In genomic region chr7:1901431-1902210, GRCh38 we compare ENCODE assay signal across 18 cellular contexts.
DNase-seq lines count a peak whose midpoint lies in the region; ATAC-seq and TF ChIP-seq lines count a peak whose summit lies in the region.
"Had no signal": no experiment of that assay in that cellular context is flagged by ENCODE, and none has a peak within 500 bp of the region (broad histone marks: within the 10 kb centered on the region; RNA-seq: fewer than 3 reads in every experiment).

No MANE protein-coding gene starts in this region.

- DNase-seq in NCI-H1417 (lab: John Stamatoyannopoulos, UW) (peak in 2 of 3 experiments; percentile 47 to 76), NCI-H1417 treated with DMSO at 0.1 percent for 48 hours (lab: John Stamatoyannopoulos, UW) (no peak), CD14-positive monocyte (ENCODE audit: low spot score) (peak; percentile 36), glutamatergic neuron (peak; percentile 11), psoas muscle (peak; percentile 10 to 39), dermis blood vessel endothelial cell (no peak), NAMALWA (ENCODE audit: low spot score) (no peak)
- DNase-seq: C1 segment of cervical spinal cord, Caco-2, DMS53, H9, IMR-90, NCI-H1436 treated with DMSO at 0.1 percent for 48 hours, NCI-H2081 treated with DMSO at 0.1 percent for 48 hours, NCI-H526 treated with DMSO at 0.1 percent for 48 hours, RPMI8226 had no signal

- no peaks in the 10 kb centered on the region for H3K27me3 ChIP-seq in psoas muscle (ENCODE audit: insufficient read depth in 3 of 3, low read length in 2 of 3)

- no peaks in the 10 kb centered on the region for H3K4me1 Mint-ChIP-seq in CD14-positive monocyte
- H3K4me1 Mint-ChIP-seq in glutamatergic neuron (ENCODE audit: low read depth, unreplicated experiment) = peaks cover 2% of the 10 kb centered on the region

- H3K36me3 ChIP-seq in psoas muscle (ENCODE audit: insufficient read depth in 1 of 2, low read depth in 1 of 2) = peaks cover 0 to 3% of the 10 kb centered on the region in 2 donors

- no peak for ATAC-seq in psoas muscle
- no peak for ATAC-seq in HG02884 (IDR thresholded peaks at IDR 0.05; ENCODE audit: unreplicated experiment)

- intact Hi-C loops in CD14-positive monocyte (cut with micrococcal nuclease) (no loop called here), psoas muscle (cut with DNase I) (no loop called here)

- no peak for TF ChIP-seq CTCF in CD14-positive monocyte (IDR thresholded peaks at IDR 0.05)
- no peak for TF ChIP-seq CTCF in glutamatergic neuron (IDR thresholded peaks at IDR 0.05; ENCODE audit: partially characterized antibody, unreplicated experiment)
- TF ChIP-seq CTCF in psoas muscle (IDR thresholded peaks at IDR 0.05) = no peak

- H3K4me1 ChIP-seq in psoas muscle = peaks cover 7% of the 10 kb centered on the region
- H3K4me1 ChIP-seq: Caco-2 had no signal

- H3K9me3 ChIP-seq in psoas muscle = no peaks in the 10 kb centered on the region
- H3K9me3 ChIP-seq: Caco-2 had no signal

- H3K27me3 Mint-ChIP-seq in CD14-positive monocyte (ENCODE audit: low read depth in 3 of 3) (no peaks in the 10 kb centered on the region), glutamatergic neuron (ENCODE audit: unreplicated experiment) (peaks cover 5% of the 10 kb centered on the region)

- no peak overlapping the region for H3K4me3 ChIP-seq in psoas muscle

- 90 to 92% (median 91%) methylated on average over 16 to 18 of the region's 18 CpGs for WGBS in psoas muscle, 3 donors

- H3K36me3 Mint-ChIP-seq in CD14-positive monocyte (peaks cover 21 to 32% of the 10 kb centered on the region in 2 donors), glutamatergic neuron (ENCODE audit: unreplicated experiment) (peaks cover 4% of the 10 kb centered on the region)

- peak overlapping the region in 1 of 7 donors; percentile 46 for H3K27ac Mint-ChIP-seq in CD14-positive monocyte
- no peak overlapping the region for H3K27ac Mint-ChIP-seq in glutamatergic neuron (ENCODE audit: unreplicated experiment)

- H3K4me3 Mint-ChIP-seq in CD14-positive monocyte (no peak overlapping the region), glutamatergic neuron (ENCODE audit: unreplicated experiment) (no peak overlapping the region)
- H3K4me3 Mint-ChIP-seq: H9 had no signal

- H3K9me3 Mint-ChIP-seq in CD14-positive monocyte (no peaks in the 10 kb centered on the region), glutamatergic neuron (ENCODE audit: unreplicated experiment) (peaks cover 5% of the 10 kb centered on the region)
- H3K9me3 Mint-ChIP-seq: H9 had no signal

- no peak overlapping the region for H3K27ac ChIP-seq in psoas muscle
- H3K27ac ChIP-seq: 22Rv1 had no signal

Comparison
In these comparisons a context has a peak if more than half of its experiments do, and no peak if none do; other contexts are left out.
1. DNase-seq: peak in NCI-H1417 (2 of 3), CD14-positive monocyte (single experiment), glutamatergic neuron (single experiment) and psoas muscle (2 of 2); none in NCI-H1417 treated with DMSO at 0.1 percent for 48 hours (single experiment), dermis blood vessel endothelial cell (single experiment) and NAMALWA (single experiment).